In genomic region chr16:83187404-83187803, GRCh38 we compare ENCODE assay signal across 12 cellular contexts.
DNase-seq lines count a peak whose midpoint lies in the region; ATAC-seq, FAIRE-seq and TF ChIP-seq lines count a peak whose summit lies in the region.
"Had no signal": no experiment of that assay in that cellular context is flagged by ENCODE, and none has a peak within 500 bp of the region (broad histone marks: within the 10 kb centered on the region; RNA-seq: fewer than 3 reads in every experiment).

No MANE protein-coding gene starts in this region.

- dilution Hi-C loops in keratinocyte (cut with MboI; ENCODE audit: extremely low pct_ligation_motif_present, low sequenced_read_pairs) = no loop called here

- H3K4me1 Mint-ChIP-seq in activated naive CD8-positive, alpha-beta T cell treated with anti-CD3 and anti-CD28 coated beads for 36 hours = no peaks in the 10 kb centered on the region

- no peak overlapping the region for H2AFZ ChIP-seq in GM23248
- H2AFZ ChIP-seq in keratinocyte (ENCODE audit: control insufficient read depth, low read length) = no peak overlapping the region

- no peak for ATAC-seq in GM19351 (IDR thresholded peaks at IDR 0.05; ENCODE audit: unreplicated experiment)
- ATAC-seq: lower lobe of right lung had no signal

- peak; percentile 95 for FAIRE-seq in keratinocyte (lab: Jason Lieb, UNC)

- H3K36me3 ChIP-seq in GM23248 (ENCODE audit: low read depth) = no peaks in the 10 kb centered on the region
- no peaks in the 10 kb centered on the region for H3K36me3 ChIP-seq in keratinocyte (ENCODE audit: control insufficient read depth in 2 of 2, extremely low read depth in 1 of 2, insufficient read depth in 2 of 2, low read length in 2 of 2)
- H3K36me3 ChIP-seq: lower lobe of right lung, right atrium auricular region had no signal

- H3K9ac ChIP-seq in GM23248 = no peak overlapping the region
- no peak overlapping the region for H3K9ac ChIP-seq in keratinocyte (ENCODE audit: control insufficient read depth, extremely low read depth, insufficient read depth, low read length)

- no peaks in the 10 kb centered on the region for H3K79me2 ChIP-seq in GM23248 (ENCODE audit: insufficient read depth)
- no peaks in the 10 kb centered on the region for H3K79me2 ChIP-seq in keratinocyte (ENCODE audit: control insufficient read depth, insufficient read depth, low read length)

- H3K27me3 ChIP-seq in GM23248 (replicated peaks; ENCODE audit: insufficient read depth) (no peaks in the 10 kb centered on the region), keratinocyte (ENCODE audit: control insufficient read depth, extremely low read depth, insufficient read depth, low read length) (no peaks in the 10 kb centered on the region)
- H3K27me3 ChIP-seq: right atrium auricular region had no signal

- H3K27ac ChIP-seq in GM23248 = no peak overlapping the region
- peak overlapping the region; percentile 39 for H3K27ac ChIP-seq in keratinocyte (ENCODE audit: control insufficient read depth, insufficient read depth, low read length)
- H3K27ac ChIP-seq: lower lobe of right lung, right atrium auricular region had no signal

- in situ Hi-C loops in GM23248 (cut with MboI) = no loop called here

- no peaks in the 10 kb centered on the region for H3K9me1 ChIP-seq in keratinocyte (ENCODE audit: control insufficient read depth, extremely low read depth, insufficient read depth, low read length)

- H3K4me2 ChIP-seq in GM23248 (ENCODE audit: unreplicated experiment) = peak overlapping the region; percentile 43
- H3K4me2 ChIP-seq in keratinocyte (ENCODE audit: control insufficient read depth, extremely low read depth, insufficient read depth, low read depth, low read length) = peak overlapping the region; percentile 47

- no peaks in the 10 kb centered on the region for H3K9me2 ChIP-seq in GM23248 (ENCODE audit: insufficient read depth)

- H3K27ac Mint-ChIP-seq in activated naive CD8-positive, alpha-beta T cell treated with anti-CD3 and anti-CD28 coated beads for 36 hours = no peak overlapping the region

- no peak overlapping the region for H3K4me3 Mint-ChIP-seq in activated naive CD8-positive, alpha-beta T cell treated with anti-CD3 and anti-CD28 coated beads for 36 hours

- no peaks in the 10 kb centered on the region for H3K36me3 Mint-ChIP-seq in activated naive CD8-positive, alpha-beta T cell treated with anti-CD3 and anti-CD28 coated beads for 36 hours

- 15 to 23% methylated on average over 3 of the region's 3 CpGs for WGBS in GM23248 (ENCODE audit: low coverage in 1 of 2, low lambda C conversion rate in 2 of 2, missing lambda C conversion rate in 2 of 2), 2 experiments

- H3K4me3 ChIP-seq in AG10803 (ENCODE audit: low read length) = no peak overlapping the region
- no peak overlapping the region for H3K4me3 ChIP-seq in GM23248
- H3K4me3 ChIP-seq in keratinocyte (ENCODE audit: control insufficient read depth in 2 of 3, extremely low read depth in 1 of 3, insufficient read depth in 2 of 3, low read depth in 1 of 3, low read length in 3 of 3) = no peak overlapping the region
- H3K4me3 ChIP-seq: lower lobe of right lung, right atrium auricular region had no signal

- DNase-seq in AG10803 (ENCODE audit: low read depth) (peak; percentile 62), GM23248 (peak; percentile 84), keratinocyte (ENCODE audit: low read depth, low spot score) (peak; percentile 69), DMS 273 treated with DMSO at 0.1 percent for 48 hours (lab: John Stamatoyannopoulos, UW) (no peak), NCI-H510A (lab: John Stamatoyannopoulos, UW) (no peak), SHP77 treated with DMSO at 0.1 percent for 48 hours (lab: John Stamatoyannopoulos, UW) (no peak)
- DNase-seq in activated naive CD8-positive, alpha-beta T cell treated with anti-CD3 and anti-CD28 coated beads for 36 hours = peak; percentile 1
- DNase-seq: lower lobe of right lung; NCI-H510A treated with DMSO at 0.1 percent for 48 hours; stimulated activated naive CD4-positive, alpha-beta T cell treated with Interleukin-2 at 50 U/mL for 16 hours had no signal

- no peaks in the 10 kb centered on the region for H3K9me3 Mint-ChIP-seq in activated naive CD8-positive, alpha-beta T cell treated with anti-CD3 and anti-CD28 coated beads for 36 hours

- H3K4me1 ChIP-seq in GM23248 (ENCODE audit: insufficient read depth) (peaks cover 8% of the 10 kb centered on the region; the same call in 1 of the 2 replicates), keratinocyte (ENCODE audit: control insufficient read depth, extremely low read depth, insufficient read depth, low read length) (peaks cover 10% of the 10 kb centered on the region)
- H3K4me1 ChIP-seq: lower lobe of right lung, right atrium auricular region had no signal

- H4K20me1 ChIP-seq in GM23248 (ENCODE audit: insufficient read depth) (no peaks in the 10 kb centered on the region), keratinocyte (ENCODE audit: control insufficient read depth, extremely low read depth, insufficient read depth, low read length) (peaks cover 7% of the 10 kb centered on the region)

- no peaks in the 10 kb centered on the region for H3K27me3 Mint-ChIP-seq in activated naive CD8-positive, alpha-beta T cell treated with anti-CD3 and anti-CD28 coated beads for 36 hours

- 0 out of 2 replicates have a peak, but pooled peaks cover 4% of the 10 kb centered on the region for H3F3A ChIP-seq in GM23248 (ENCODE audit: insufficient read depth)

- TF ChIP-seq CTCF in AG10803 (conservative IDR thresholded peaks at IDR 0.05; ENCODE audit: low read length) = no peak
- no peak for TF ChIP-seq CTCF in keratinocyte (optimal IDR thresholded peaks at IDR 0.05 in 1 of 3, IDR thresholded peaks at IDR 0.05 in 1 of 3, conservative IDR thresholded peaks at IDR 0.05 in 1 of 3; ENCODE audit: extremely low read depth in 1 of 3, insufficient read depth in 2 of 3, low read length in 3 of 3)

- H3K9me3 ChIP-seq in GM23248 (ENCODE audit: low read depth) (no peaks in the 10 kb centered on the region), keratinocyte (ENCODE audit: control insufficient read depth, low read depth, low read length) (no peaks in the 10 kb centered on the region)
- H3K9me3 ChIP-seq: lower lobe of right lung, right atrium auricular region had no signal

Comparison
In these comparisons a context has a peak if more than half of its experiments do, and no peak if none do; other contexts are left out.
1. DNase-seq: peak in AG10803 (single experiment), GM23248 (single experiment), activated naive CD8-positive, alpha-beta T cell treated with anti-CD3 and anti-CD28 coated beads for 36 hours (single experiment) and keratinocyte (single experiment); none in DMS 273 treated with DMSO at 0.1 percent for 48 hours (single experiment), NCI-H510A (single experiment) and SHP77 treated with DMSO at 0.1 percent for 48 hours (single experiment).